In genomic region chr12:102425109-102426009, GRCh38 we compare ENCODE assay signal across 1 cellular context.
TF ChIP-seq lines count a peak whose summit lies in the region.

No MANE protein-coding gene starts in this region.

TF ChIP-seq in GM23338, 12 proteins besides CTCF, POLR2A, EP300 and RAD21 (continued from another document):
- TF ChIP-seq NANOG (IDR thresholded peaks at IDR 0.05; ENCODE audit: borderline replicate concordance) (no peak), ETS1 (IDR thresholded peaks at IDR 0.05) (no peak), CREB1 (CRISPR knock-in tag; IDR thresholded peaks at IDR 0.05; ENCODE audit: low read depth) (no peak), STAT1 (IDR thresholded peaks at IDR 0.05; ENCODE audit: unreplicated experiment) (no peak), ZNF462 (CRISPR knock-in tag; IDR thresholded peaks at IDR 0.05) (no peak)
